27 cellular contexts compared by ENCODE assay signal in genomic region chr7:38147005-38147404, GRCh38. TPM values are rescaled to one million over a fixed set of nuclear protein-coding genes. Genes with fewer than 3 reads are reported as not detected.
A peak's percentile ranks its signal among the peaks of the same experiment; 100 is the strongest.
DNase-seq lines count a peak whose midpoint lies in the region; ATAC-seq, FAIRE-seq and TF ChIP-seq lines count a peak whose summit lies in the region.
"Had no signal": no experiment of that assay in that cellular context is flagged by ENCODE, and none has a peak within 500 bp of the region (broad histone marks: within the 10 kb centered on the region; RNA-seq: fewer than 3 reads in every experiment).

No MANE protein-coding gene starts in this region.

- FAIRE-seq in bronchial epithelial cell (lab: Jason Lieb, UNC) = no peak
- FAIRE-seq: small intestine had no signal

- no peaks in the 10 kb centered on the region for H3K4me1 ChIP-seq in GM23248 (ENCODE audit: insufficient read depth)
- no peaks in the 10 kb centered on the region for H3K4me1 ChIP-seq in naive thymus-derived CD4-positive, alpha-beta T cell (ENCODE audit: control insufficient read depth in 2 of 2, insufficient read depth in 2 of 2, low read length in 2 of 2)
- H3K4me1 ChIP-seq: prostate gland, transverse colon had no signal

- H3K4me3 Mint-ChIP-seq in naive thymus-derived CD4-positive, alpha-beta T cell = no peak overlapping the region
- H3K4me3 Mint-ChIP-seq: activated naive CD4-positive, alpha-beta T cell treated with anti-CD3 and anti-CD28 coated beads, Interleukin-2, amount 50 U/mL, for 24 hours; activated T-cell treated with anti-CD3 and anti-CD28 coated beads, Interleukin-2, amount 50 U/mL, for 72 hours; CD4-positive, alpha-beta memory T cell; central memory CD8-positive, alpha-beta T cell; IgD-negative memory B cell; neural crest cell had no signal

- DNase-seq in GM23248 (peak; percentile 2), bronchial epithelial cell (ENCODE audit: low read depth) (peak; percentile 15), NCI-H187 treated with DMSO at 0.1 percent for 48 hours (lab: John Stamatoyannopoulos, UW) (no peak), retina (no peak)
- no peak for DNase-seq in naive thymus-derived CD4-positive, alpha-beta T cell
- DNase-seq: activated CD4-positive, CD25-positive, alpha-beta regulatory T cell; activated CD8-positive, alpha-beta memory T cell treated with anti-CD3 and anti-CD28 coated beads for 24 hours; activated T-cell treated with anti-CD3 and anti-CD28 coated beads, Interleukin-2, amount 50 U/mL, for 72 hours; aorta; CD4-positive, alpha-beta memory T cell; DMS79 treated with DMSO at 0.1 percent for 48 hours; MM.1S; mucosa of descending colon; NCI-H187; NCI-H446 treated with DMSO at 0.1 percent for 48 hours; RPMI8226; small intestine; stimulated activated naive CD4-positive, alpha-beta T cell treated with Interleukin-2 at 50 U/mL for 16 hours; T1000; transverse colon had no signal

- no peaks in the 10 kb centered on the region for H3K79me2 ChIP-seq in GM23248 (ENCODE audit: insufficient read depth)

- H3K9me3 Mint-ChIP-seq in naive thymus-derived CD4-positive, alpha-beta T cell = peaks cover 0 to 5% (median 0%) of the 10 kb centered on the region in 11 donors
- H3K9me3 Mint-ChIP-seq: activated naive CD4-positive, alpha-beta T cell treated with anti-CD3 and anti-CD28 coated beads, Interleukin-2, amount 50 U/mL, for 24 hours; central memory CD8-positive, alpha-beta T cell; neural crest cell had no signal

- peaks cover 0 to 36% (median 9%) of the 10 kb centered on the region in 5 donors for H3K27me3 Mint-ChIP-seq in naive thymus-derived CD4-positive, alpha-beta T cell

- H3F3A ChIP-seq in GM23248 (ENCODE audit: insufficient read depth) = no peaks in the 10 kb centered on the region

- ATAC-seq in HG03045 (IDR thresholded peaks at IDR 0.05; ENCODE audit: unreplicated experiment) (peak; percentile 45), HG02884 (IDR thresholded peaks at IDR 0.05; ENCODE audit: unreplicated experiment) (no peak)
- peak; percentile 18 for ATAC-seq in naive thymus-derived CD4-positive, alpha-beta T cell
- ATAC-seq: activated T-cell treated with anti-CD3 and anti-CD28 coated beads, Interleukin-2, amount 50 U/mL, for 72 hours; mucosa of descending colon had no signal

- H3K9ac ChIP-seq in GM23248 = no peak overlapping the region

- no peak overlapping the region for H2AFZ ChIP-seq in GM23248

- CTCF ChIA-PET in naive thymus-derived CD4-positive, alpha-beta T cell (lab: Charles Lee) = interaction anchor here (1.3 kb wide), 1 partner anchor 69 kb away, joined by 3 read pairs; no protein-coding TSS in a partner anchor

- no peak overlapping the region for H3K27ac Mint-ChIP-seq in naive thymus-derived CD4-positive, alpha-beta T cell
- H3K27ac Mint-ChIP-seq: activated naive CD4-positive, alpha-beta T cell treated with anti-CD3 and anti-CD28 coated beads, Interleukin-2, amount 50 U/mL, for 24 hours; activated T-cell treated with anti-CD3 and anti-CD28 coated beads, Interleukin-2, amount 50 U/mL, for 72 hours; CD4-positive, alpha-beta memory T cell; IgD-negative memory B cell had no signal

- TF ChIP-seq CTCF in bronchial epithelial cell (IDR thresholded peaks at IDR 0.05; ENCODE audit: insufficient read depth, low read length, severe bottlenecking) = no peak

- H3K9me3 ChIP-seq in GM23248 (ENCODE audit: low read depth) = no peaks in the 10 kb centered on the region
- H3K9me3 ChIP-seq in naive thymus-derived CD4-positive, alpha-beta T cell (ENCODE audit: control insufficient read depth in 2 of 3, low read length in 3 of 3) = no peaks in the 10 kb centered on the region
- H3K9me3 ChIP-seq: mucosa of descending colon, prostate gland, transverse colon had no signal

- intact Hi-C loops in naive thymus-derived CD4-positive, alpha-beta T cell (cut with micrococcal nuclease) = no loop called here

- WGBS in GM23248 (ENCODE audit: low coverage in 1 of 2, low lambda C conversion rate in 2 of 2, missing lambda C conversion rate in 2 of 2), 2 experiments = 2 to 4% methylated on average over 2 of the region's 2 CpGs

- H3K4me3 ChIP-seq in GM23248 = no peak overlapping the region
- H3K4me3 ChIP-seq in bronchial epithelial cell (ENCODE audit: low read depth, low read length) = no peak overlapping the region
- no peak overlapping the region for H3K4me3 ChIP-seq in naive thymus-derived CD4-positive, alpha-beta T cell (ENCODE audit: low read length)
- H3K4me3 ChIP-seq: mucosa of descending colon, prostate gland, transverse colon had no signal

- H3K27me3 ChIP-seq in GM23248 (replicated peaks; ENCODE audit: insufficient read depth) = no peaks in the 10 kb centered on the region
- no peaks in the 10 kb centered on the region for H3K27me3 ChIP-seq in bronchial epithelial cell (ENCODE audit: control insufficient read depth, insufficient read depth, low read length)
- H3K27me3 ChIP-seq in naive thymus-derived CD4-positive, alpha-beta T cell (ENCODE audit: control insufficient read depth in 2 of 2, insufficient read depth in 2 of 2, low read length in 2 of 2) = no peaks in the 10 kb centered on the region
- H3K27me3 ChIP-seq: transverse colon had no signal

- POLR2A ChIA-PET in naive thymus-derived CD4-positive, alpha-beta T cell (lab: Charles Lee) = no interaction called here

- no peaks in the 10 kb centered on the region for H4K20me1 ChIP-seq in GM23248 (ENCODE audit: insufficient read depth)

- no peaks in the 10 kb centered on the region for H3K9me2 ChIP-seq in GM23248 (ENCODE audit: insufficient read depth)

- no peak overlapping the region for H3K27ac ChIP-seq in GM23248
- H3K27ac ChIP-seq in naive thymus-derived CD4-positive, alpha-beta T cell (ENCODE audit: low read depth, low read length) = no peak overlapping the region
- H3K27ac ChIP-seq: prostate gland, transverse colon had no signal

- H3K4me1 Mint-ChIP-seq in naive thymus-derived CD4-positive, alpha-beta T cell = no peaks in the 10 kb centered on the region
- H3K4me1 Mint-ChIP-seq: activated naive CD4-positive, alpha-beta T cell treated with anti-CD3 and anti-CD28 coated beads, Interleukin-2, amount 50 U/mL, for 24 hours; CD4-positive, alpha-beta memory T cell; central memory CD8-positive, alpha-beta T cell; neural crest cell had no signal

- in situ Hi-C loops in GM23248 (cut with MboI) = no loop called here

- H3K36me3 ChIP-seq in GM23248 (ENCODE audit: low read depth) (no peaks in the 10 kb centered on the region), bronchial epithelial cell (ENCODE audit: control insufficient read depth, insufficient read depth, low read length) (no peaks in the 10 kb centered on the region)
- no peaks in the 10 kb centered on the region for H3K36me3 ChIP-seq in naive thymus-derived CD4-positive, alpha-beta T cell (ENCODE audit: control insufficient read depth in 2 of 3, insufficient read depth in 3 of 3, low read length in 3 of 3)
- H3K36me3 ChIP-seq: prostate gland, transverse colon had no signal

- H3K36me3 Mint-ChIP-seq in naive thymus-derived CD4-positive, alpha-beta T cell = peaks cover 0 to 4% (median 0%) of the 10 kb centered on the region in 5 donors
- H3K36me3 Mint-ChIP-seq: activated naive CD4-positive, alpha-beta T cell treated with anti-CD3 and anti-CD28 coated beads, Interleukin-2, amount 50 U/mL, for 24 hours; CD4-positive, alpha-beta memory T cell had no signal

- H3K4me2 ChIP-seq in GM23248 (ENCODE audit: unreplicated experiment) = no peak overlapping the region

RNA-seq across cellular contexts. Expression of gene STARD3NL, which starts 31.0 kb away (rescaled TPM):
- total RNA-seq in GM23248 (2014; rRNA removed; shearing (Covaris generic)) = 44.8 and 68.1 TPM in 2 replicates
- polyA plus RNA-seq in GM23248 (2016; fragmentation: Nextera tagmentation; extraction: Ambion mirVana) = 64.0 and 66.3 TPM in 2 replicates
- total RNA-seq in bronchial epithelial cell = 29.4 and 35.0 TPM in 2 replicates
- total RNA-seq in naive thymus-derived CD4-positive, alpha-beta T cell = 10 to 100 TPM in 4 of 5 experiments, 1 to 10 TPM in 1; 9.4 to 22.0 (median 12.2) TPM
- 10 to 100 TPM; 25.3 to 26.9 TPM for polyA plus RNA-seq in naive thymus-derived CD4-positive, alpha-beta T cell

Comparison
In these comparisons a context has a peak if more than half of its experiments do, and no peak if none do; other contexts are left out.
1. DNase-seq: peak in GM23248 (single experiment) and bronchial epithelial cell (single experiment); none in naive thymus-derived CD4-positive, alpha-beta T cell (0 of 9), NCI-H187 treated with DMSO at 0.1 percent for 48 hours (single experiment) and retina (single experiment).